In the genomic region with DNA sequence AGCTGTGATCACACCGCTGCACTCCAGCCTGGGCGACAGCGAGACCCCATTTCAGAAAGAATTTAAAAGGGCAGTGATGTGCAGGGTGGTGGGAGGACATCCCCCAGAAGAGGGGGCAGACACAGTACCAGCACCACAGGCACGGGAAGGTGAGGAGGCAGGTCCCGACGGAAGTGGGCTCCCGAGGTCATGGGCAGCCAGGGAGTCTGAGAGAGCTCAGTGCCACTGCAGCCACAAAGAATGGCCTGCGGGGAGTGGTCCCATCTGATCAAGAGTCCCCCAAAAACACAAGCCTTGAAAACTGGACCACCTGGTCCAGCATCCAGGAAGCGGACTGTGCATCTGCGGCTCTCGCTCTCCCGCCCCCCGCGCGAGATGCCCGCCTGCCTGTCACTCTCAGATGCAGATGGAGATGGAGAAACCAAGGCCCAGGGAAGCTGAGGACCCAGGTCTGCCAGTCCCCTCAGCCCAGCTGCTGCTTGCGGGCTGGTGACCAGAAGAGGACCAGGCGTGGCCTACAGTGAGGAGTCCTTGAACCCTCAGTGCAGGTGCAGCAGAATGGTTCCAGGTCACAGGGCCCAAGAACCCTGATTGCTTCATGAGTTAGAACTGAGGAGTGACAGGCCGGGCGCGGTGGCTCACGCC, we compare ENCODE assay signal across 1 cellular context.
A peak's percentile ranks its signal among the peaks of the same experiment; 100 is the strongest.
TF ChIP-seq lines count a peak whose summit lies in the region.

No MANE protein-coding gene starts in this region.

TF ChIP-seq in HepG2, 621 proteins besides CTCF, POLR2A, EP300 and RAD21 (continued from another document and continues in another):
- TF ChIP-seq, protein P1, sequence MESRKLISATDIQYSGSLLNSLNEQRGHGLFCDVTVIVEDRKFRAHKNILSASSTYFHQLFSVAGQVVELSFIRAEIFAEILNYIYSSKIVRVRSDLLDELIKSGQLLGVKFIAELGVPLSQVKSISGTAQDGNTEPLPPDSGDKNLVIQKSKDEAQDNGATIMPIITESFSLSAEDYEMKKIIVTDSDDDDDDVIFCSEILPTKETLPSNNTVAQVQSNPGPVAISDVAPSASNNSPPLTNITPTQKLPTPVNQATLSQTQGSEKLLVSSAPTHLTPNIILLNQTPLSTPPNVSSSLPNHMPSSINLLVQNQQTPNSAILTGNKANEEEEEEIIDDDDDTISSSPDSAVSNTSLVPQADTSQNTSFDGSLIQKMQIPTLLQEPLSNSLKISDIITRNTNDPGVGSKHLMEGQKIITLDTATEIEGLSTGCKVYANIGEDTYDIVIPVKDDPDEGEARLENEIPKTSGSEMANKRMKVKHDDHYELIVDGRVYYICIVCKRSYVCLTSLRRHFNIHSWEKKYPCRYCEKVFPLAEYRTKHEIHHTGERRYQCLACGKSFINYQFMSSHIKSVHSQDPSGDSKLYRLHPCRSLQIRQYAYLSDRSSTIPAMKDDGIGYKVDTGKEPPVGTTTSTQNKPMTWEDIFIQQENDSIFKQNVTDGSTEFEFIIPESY (CRISPR knock-in tag; IDR thresholded peaks at IDR 0.05), result peak; percentile 48; the same call in 1 of the 2 replicates
- TF ChIP-seq CERS6 (CRISPR knock-in tag; IDR thresholded peaks at IDR 0.05), result no peak
- TF ChIP-seq KDM1A (CRISPR knock-in tag; IDR thresholded peaks at IDR 0.05), result no peak
- peak; percentile 97 for TF ChIP-seq AKAP8 (CRISPR knock-in tag; IDR thresholded peaks at IDR 0.05)
- TF ChIP-seq TRIM24 (CRISPR knock-in tag; IDR thresholded peaks at IDR 0.05), result no peak
- TF ChIP-seq STAT6 (CRISPR knock-in tag; IDR thresholded peaks at IDR 0.05; ENCODE audit: borderline replicate concordance), result no peak
- no peak for TF ChIP-seq ZNF142 (CRISPR knock-in tag; IDR thresholded peaks at IDR 0.05)
- no peak for TF ChIP-seq ATF7 (IDR thresholded peaks at IDR 0.05)
- no peak for TF ChIP-seq ATF7 (CRISPR knock-in tag; IDR thresholded peaks at IDR 0.05)
- no peak for TF ChIP-seq ZNF839 (CRISPR knock-in tag; IDR thresholded peaks at IDR 0.05; ENCODE audit: borderline replicate concordance)
- TF ChIP-seq HBP1 (CRISPR knock-in tag; IDR thresholded peaks at IDR 0.05; ENCODE audit: low read depth), result no peak
- TF ChIP-seq, protein P2, sequence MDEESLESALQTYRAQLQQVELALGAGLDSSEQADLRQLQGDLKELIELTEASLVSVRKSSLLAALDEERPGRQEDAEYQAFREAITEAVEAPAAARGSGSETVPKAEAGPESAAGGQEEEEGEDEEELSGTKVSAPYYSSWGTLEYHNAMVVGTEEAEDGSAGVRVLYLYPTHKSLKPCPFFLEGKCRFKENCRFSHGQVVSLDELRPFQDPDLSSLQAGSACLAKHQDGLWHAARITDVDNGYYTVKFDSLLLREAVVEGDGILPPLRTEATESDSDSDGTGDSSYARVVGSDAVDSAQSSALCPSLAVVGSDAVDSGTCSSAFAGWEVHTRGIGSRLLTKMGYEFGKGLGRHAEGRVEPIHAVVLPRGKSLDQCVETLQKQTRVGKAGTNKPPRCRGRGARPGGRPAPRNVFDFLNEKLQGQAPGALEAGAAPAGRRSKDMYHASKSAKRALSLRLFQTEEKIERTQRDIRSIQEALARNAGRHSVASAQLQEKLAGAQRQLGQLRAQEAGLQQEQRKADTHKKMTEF (CRISPR knock-in tag; IDR thresholded peaks at IDR 0.05), result no peak
- TF ChIP-seq DZIP1 (CRISPR knock-in tag; IDR thresholded peaks at IDR 0.05), result no peak
- TF ChIP-seq TOE1 (CRISPR knock-in tag; IDR thresholded peaks at IDR 0.05), result no peak
- 0 out of 2 replicates have a peak, but pooled peaks have one; percentile 31 for TF ChIP-seq THAP11 (CRISPR knock-in tag; IDR thresholded peaks at IDR 0.05)
- no peak for TF ChIP-seq ZNF607 (CRISPR knock-in tag; IDR thresholded peaks at IDR 0.05; ENCODE audit: borderline replicate concordance)
- TF ChIP-seq ZNF746 (CRISPR knock-in tag; IDR thresholded peaks at IDR 0.05), result no peak
- no peak for TF ChIP-seq ZNF12 (CRISPR knock-in tag; IDR thresholded peaks at IDR 0.05)
- no peak for TF ChIP-seq DDIT3 (CRISPR knock-in tag; IDR thresholded peaks at IDR 0.05)
- no peak; the same call in 1 of the 2 replicates for TF ChIP-seq GABPB1 (CRISPR knock-in tag; IDR thresholded peaks at IDR 0.05)
- TF ChIP-seq ZC3H4 (CRISPR knock-in tag; IDR thresholded peaks at IDR 0.05; ENCODE audit: borderline replicate concordance), result no peak
- TF ChIP-seq HNRNPK (IDR thresholded peaks at IDR 0.05; ENCODE audit: low read depth, low read length, poor library complexity, severe bottlenecking), result no peak
- TF ChIP-seq ZBTB42 (CRISPR knock-in tag; IDR thresholded peaks at IDR 0.05), result no peak
- no peak for TF ChIP-seq ZNF530 (CRISPR knock-in tag; IDR thresholded peaks at IDR 0.05; ENCODE audit: low read depth)
- TF ChIP-seq ZNF383 (CRISPR knock-in tag; IDR thresholded peaks at IDR 0.05; ENCODE audit: borderline replicate concordance), result no peak
- TF ChIP-seq TCF7 (IDR thresholded peaks at IDR 0.05; ENCODE audit: low read depth), result no peak
- no peak for TF ChIP-seq PCBP1 (IDR thresholded peaks at IDR 0.05; ENCODE audit: borderline replicate concordance, low read depth, low read length)
- peak; percentile 18; the same call in 1 of the 2 replicates for TF ChIP-seq TAF1 (CRISPR knock-in tag; IDR thresholded peaks at IDR 0.05)
- TF ChIP-seq, protein P3, sequence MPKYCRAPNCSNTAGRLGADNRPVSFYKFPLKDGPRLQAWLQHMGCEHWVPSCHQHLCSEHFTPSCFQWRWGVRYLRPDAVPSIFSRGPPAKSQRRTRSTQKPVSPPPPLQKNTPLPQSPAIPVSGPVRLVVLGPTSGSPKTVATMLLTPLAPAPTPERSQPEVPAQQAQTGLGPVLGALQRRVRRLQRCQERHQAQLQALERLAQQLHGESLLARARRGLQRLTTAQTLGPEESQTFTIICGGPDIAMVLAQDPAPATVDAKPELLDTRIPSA (CRISPR knock-in tag; IDR thresholded peaks at IDR 0.05; ENCODE audit: borderline replicate concordance), result no peak
- no peak for TF ChIP-seq ZNF256 (CRISPR knock-in tag; conservative IDR thresholded peaks at IDR 0.05)
- no peak for TF ChIP-seq ZNF180 (CRISPR knock-in tag; IDR thresholded peaks at IDR 0.05; ENCODE audit: borderline replicate concordance, low read depth)
- TF ChIP-seq ZNF230 (CRISPR knock-in tag; IDR thresholded peaks at IDR 0.05), result no peak
- TF ChIP-seq KAT2B (IDR thresholded peaks at IDR 0.05; ENCODE audit: borderline replicate concordance, low read depth, low read length), result no peak
- no peak for TF ChIP-seq GTF3A (CRISPR knock-in tag; conservative IDR thresholded peaks at IDR 0.05)
- no peak for TF ChIP-seq ZNF546 (CRISPR knock-in tag; conservative IDR thresholded peaks at IDR 0.05)
- TF ChIP-seq ZNF552 (CRISPR knock-in tag; IDR thresholded peaks at IDR 0.05; ENCODE audit: borderline replicate concordance), result no peak
- TF ChIP-seq ZNF10 (CRISPR knock-in tag; IDR thresholded peaks at IDR 0.05; ENCODE audit: borderline replicate concordance, low read depth), result no peak
- TF ChIP-seq ZNF703 (CRISPR knock-in tag; IDR thresholded peaks at IDR 0.05; ENCODE audit: borderline replicate concordance), result no peak
- TF ChIP-seq ZNF253 (CRISPR knock-in tag; IDR thresholded peaks at IDR 0.05; ENCODE audit: borderline replicate concordance), result no peak
